Comparison of ENCODE assay signal across 17 cellular contexts in genomic region chr16:68231384-68232136, GRCh38. TPM values are rescaled to one million over a fixed set of nuclear protein-coding genes. Genes with fewer than 3 reads are reported as not detected.
"Had no signal": no experiment of that assay in that cellular context is flagged by ENCODE, and none has a peak within 500 bp of the region (broad histone marks: within the 10 kb centered on the region; RNA-seq: fewer than 3 reads in every experiment).

No MANE protein-coding gene starts in this region.

- H3K9me3 Mint-ChIP-seq: activated T-helper 1 cell treated with anti-CD3 and anti-CD28 coated beads, Interleukin-12 subunit alpha, Interleukin-12 subunit beta, Interleukin-2, Interleukin-4 antibody, amounts not matched to agents 30 ng/mL and 10 ng/mL and 1 ng/mL, durations not matched to agents 14 hours and 24 hours and 36 hours; memory B cell; nephron had no signal

- DNase-seq: activated CD4-positive, CD25-positive, alpha-beta regulatory T cell; activated CD8-positive, alpha-beta memory T cell treated with anti-CD3 and anti-CD28 coated beads, Interleukin-2, amount 50 U/mL, for 48 hours; activated naive CD4-positive, alpha-beta T cell treated with anti-CD3 and anti-CD28 coated beads, Interleukin-2, amount 50 U/mL, for 16 hours; amygdala; esophagus squamous epithelium; psoas muscle had no signal

- H3K4me2 ChIP-seq: hepatocyte had no signal

- H3K4me3 ChIP-seq: body of pancreas, coronary artery, esophagus squamous epithelium, hepatocyte, left lung, psoas muscle, right lobe of liver had no signal

- FAIRE-seq: endothelial cell of umbilical vein, keratinocyte had no signal

- H3K9me3 ChIP-seq: body of pancreas, esophagus squamous epithelium, left lung, psoas muscle, right lobe of liver had no signal

- H3K36me3 Mint-ChIP-seq: memory B cell had no signal

- H2AFZ ChIP-seq: hepatocyte had no signal

- H3K27me3 Mint-ChIP-seq: memory B cell had no signal

- H3K4me3 Mint-ChIP-seq: activated T-helper 1 cell treated with anti-CD3 and anti-CD28 coated beads, Interleukin-12 subunit alpha, Interleukin-12 subunit beta, Interleukin-2, Interleukin-4 antibody, amounts not matched to agents 30 ng/mL and 10 ng/mL and 1 ng/mL, durations not matched to agents 14 hours and 24 hours and 36 hours; memory B cell; nephron had no signal

- H3K27ac ChIP-seq: coronary artery, hepatocyte, left lung, psoas muscle, right lobe of liver had no signal

- H3K27ac Mint-ChIP-seq: activated T-helper 1 cell treated with anti-CD3 and anti-CD28 coated beads, Interleukin-12 subunit alpha, Interleukin-12 subunit beta, Interleukin-2, Interleukin-4 antibody, amounts not matched to agents 30 ng/mL and 10 ng/mL and 1 ng/mL, durations not matched to agents 14 hours and 24 hours and 36 hours; memory B cell; nephron had no signal

- H3K27me3 ChIP-seq: body of pancreas, esophagus squamous epithelium, hepatocyte, right lobe of liver had no signal

- ATAC-seq: body of pancreas, left lung, psoas muscle, right lobe of liver had no signal

RNA-seq across cellular contexts. Expression of gene ESRP2, which starts 4.4 kb away (rescaled TPM):
- total RNA-seq: psoas muscle, SK-MEL-5 had no signal
